Comparison of ENCODE assay signal across 8 cellular contexts in the genomic region with DNA sequence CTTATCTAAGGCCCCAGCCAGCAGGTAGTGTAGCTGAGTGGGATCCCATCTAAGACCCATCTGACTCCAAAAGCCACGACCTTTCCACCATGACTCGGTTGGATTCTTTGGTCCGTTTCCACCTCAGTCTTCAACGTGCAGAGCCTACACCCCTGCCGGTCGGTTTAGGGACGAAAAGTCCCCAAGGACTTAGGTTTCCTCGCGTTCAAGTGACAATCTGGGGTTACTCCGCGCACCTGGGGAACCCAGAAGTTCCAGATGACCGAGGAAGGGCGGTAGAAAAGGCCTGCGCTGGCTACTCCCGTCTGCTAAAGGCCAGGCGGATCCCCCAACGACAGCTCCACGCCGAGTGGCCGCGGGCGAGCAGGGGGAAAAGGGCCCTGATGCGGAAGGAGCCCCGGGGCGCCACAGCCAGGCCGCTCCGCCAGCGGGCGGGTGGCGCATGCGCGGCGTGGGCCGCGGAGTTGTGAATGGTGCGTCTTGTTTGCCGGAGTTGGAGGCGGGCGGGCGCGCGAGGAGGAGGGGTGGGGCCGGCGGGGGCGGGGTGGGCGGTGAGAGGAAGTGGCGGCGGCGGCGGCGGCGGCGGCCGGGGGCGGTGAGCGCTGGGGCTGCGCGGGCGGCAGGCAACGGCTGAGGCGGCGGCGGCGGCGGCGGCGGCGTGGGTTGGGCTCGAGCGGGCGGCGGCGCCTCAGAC. TPM values are rescaled to one million over a fixed set of nuclear protein-coding genes. Genes with fewer than 3 reads are reported as not detected.
DNase-seq lines count a peak whose midpoint lies in the region; ATAC-seq and TF ChIP-seq lines count a peak whose summit lies in the region.

A gene (plus strand): TSS at position 595 of the 694 bp plus-strand sequence. CDS start 259 bp downstream, outside the sequence.

- peak within 1 kb of the TSS; percentile 69 for H3K27ac Mint-ChIP-seq in Calu3 (ENCODE audit: unreplicated experiment)

- H3K4me2 ChIP-seq in OCI-LY7 (ENCODE audit: low read length), result peak within 1 kb of the TSS; percentile 95

- peaks cover 14% of the 10 kb centered on the region; the same call in 1 of the 2 replicates for H4K20me1 ChIP-seq in OCI-LY7 (ENCODE audit: insufficient read depth, low read length)

- H3K9me3 ChIP-seq in HUES6 (ENCODE audit: control insufficient read depth, insufficient read depth, low read depth, low read length), result no peaks in the 10 kb centered on the region
- H3K9me3 ChIP-seq in OCI-LY7 (ENCODE audit: low read length), result no peaks in the 10 kb centered on the region
- no peaks in the 10 kb centered on the region for H3K9me3 ChIP-seq in mononuclear cell (ENCODE audit: low read depth, low read length)

- BruUV-seq in Calu3 (replicated peaks; lab: Mats Ljungman, UMichigan) (TSS peak; percentile 97), OCI-LY7 (replicated peaks; lab: Mats Ljungman, UMichigan) (no TSS peak)

- H3K9me2 ChIP-seq in OCI-LY7 (ENCODE audit: insufficient read depth, low read length), result no peaks in the 10 kb centered on the region

- POLR2A ChIA-PET in OCI-LY7 (lab: Charles Lee), result interaction anchor here (0.5 to 1.8 kb wide), 8 partner anchors 9 to 337 kb away, joined by 3 to 17 read pairs (median 4); a partner anchor contains a TSS

- no peaks in the 10 kb centered on the region for H3K27me3 Mint-ChIP-seq in Calu3 (ENCODE audit: unreplicated experiment)

- peak; percentile 76 for ATAC-seq in GM21381 (IDR thresholded peaks at IDR 0.05; ENCODE audit: unreplicated experiment)

- H3K36me3 ChIP-seq in HUES6 (ENCODE audit: control insufficient read depth, insufficient read depth, low read length), result peaks cover 13% of the 10 kb centered on the region; the same call in 1 of the 2 replicates
- H3K36me3 ChIP-seq in OCI-LY7 (ENCODE audit: insufficient read depth, low read length), result peaks cover 38% of the 10 kb centered on the region

- H3K4me3 Mint-ChIP-seq in Calu3 (ENCODE audit: low read depth, unreplicated experiment), result peak within 1 kb of the TSS; percentile 82

- H3K4me3 ChIP-seq in HUES6 (ENCODE audit: low read depth, low read length), result peak within 1 kb of the TSS; percentile 90
- H3K4me3 ChIP-seq in OCI-LY7 (ENCODE audit: low read depth, low read length, poor library complexity, severe bottlenecking), result peak within 1 kb of the TSS; percentile 90
- H3K4me3 ChIP-seq in mononuclear cell (ENCODE audit: low read length), result peak within 1 kb of the TSS; percentile 88

- TF ChIP-seq CTCF in Calu3 (IDR thresholded peaks at IDR 0.05; ENCODE audit: unreplicated experiment) (peak; percentile 15), OCI-LY7 (conservative IDR thresholded peaks at IDR 0.05; ENCODE audit: low read length) (peak; percentile 53)

- H3K27ac ChIP-seq in HUES6 (ENCODE audit: low read depth, low read length) (peak within 1 kb of the TSS; percentile 88), OCI-LY7 (ENCODE audit: low read depth, low read length, poor library complexity, severe bottlenecking) (peak within 1 kb of the TSS; percentile 70)

- H3K9ac ChIP-seq in HUES6 (ENCODE audit: low read length), result peak within 1 kb of the TSS; percentile 94

- H3K4me1 Mint-ChIP-seq in Calu3 (ENCODE audit: low read depth, unreplicated experiment), result peaks cover 27% of the 10 kb centered on the region

- peak; percentile 97 for DNase-seq in Calu3
- peak; percentile 94 for DNase-seq in OCI-LY7 (ENCODE audit: low spot score)
- peak; percentile 92 for DNase-seq in activated T-cell treated with anti-CD3 and anti-CD28 coated beads for 1 hour (ENCODE audit: low read depth)
- DNase-seq in epidermal melanocyte (ENCODE audit: insufficient read length, low spot score), result peak; percentile 96
- peak; percentile 88 for DNase-seq in stimulated activated CD8-positive, alpha-beta memory T cell treated with anti-CD3 and anti-CD28 coated beads, Interleukin-2, amount 100 ng/mL, for 48 hours (ENCODE audit: low read depth in 2 of 2)

- peaks cover 37% of the 10 kb centered on the region; the same call in 1 of the 2 replicates for H3K79me2 ChIP-seq in OCI-LY7 (ENCODE audit: insufficient read depth, low read depth, low read length)

- H3K36me3 Mint-ChIP-seq in Calu3 (ENCODE audit: insufficient read depth, unreplicated experiment), result peaks cover 38% of the 10 kb centered on the region

- intact Hi-C loops in Calu3 (cut with micrococcal nuclease; ENCODE audit: unreplicated experiment) (no loop called here), OCI-LY7 (cut with micrococcal nuclease; ENCODE audit: unreplicated experiment) (no loop called here)

- H2AFZ ChIP-seq in OCI-LY7 (ENCODE audit: low read length), result peak within 1 kb of the TSS; percentile 92

- H3K27me3 ChIP-seq in HUES6 (ENCODE audit: control insufficient read depth, insufficient read depth, low read length) (no peaks in the 10 kb centered on the region), mononuclear cell (ENCODE audit: insufficient read depth, low read length) (no peaks in the 10 kb centered on the region)

- peaks cover 11% of the 10 kb centered on the region for H3K4me1 ChIP-seq in HUES6 (ENCODE audit: control insufficient read depth, insufficient read depth, low read length)
- H3K4me1 ChIP-seq in OCI-LY7 (ENCODE audit: insufficient read depth, low read length, poor library complexity, severe bottlenecking), result peaks cover 33% of the 10 kb centered on the region
- H3K4me1 ChIP-seq in mononuclear cell (ENCODE audit: insufficient read depth, low read length), result peaks cover 32% of the 10 kb centered on the region

- no peaks in the 10 kb centered on the region for H3K9me3 Mint-ChIP-seq in Calu3 (ENCODE audit: low read depth, unreplicated experiment)

- CTCF ChIA-PET in Calu3 (lab: Charles Lee), result interaction anchor here (0.6 to 1.2 kb wide), 2 partner anchors 11 to 388 kb away, joined by 5 to 8 read pairs; a partner anchor contains a TSS
- CTCF ChIA-PET in OCI-LY7 (lab: Charles Lee; ENCODE audit: unreplicated experiment), result interaction anchor here (0.8 kb wide), 1 partner anchor 10 kb away, joined by 3 read pairs; no protein-coding TSS in a partner anchor

RNA-seq across cellular contexts. Expression of the gene that starts here (rescaled TPM):
- 116 and 131 TPM in 2 replicates for total RNA-seq in Calu3 (2022)
- total RNA-seq in OCI-LY7 (2014; rRNA removed; shearing (Covaris generic)), result 93.5 and 187 TPM in 2 replicates
- total RNA-seq in OCI-LY7 (2022), result 151 and 154 TPM in 2 replicates
- 80.5 TPM for total RNA-seq in mononuclear cell

Comparison
In these comparisons a context has a peak if more than half of its experiments do, and no peak if none do; other contexts are left out.
1. Peak in every context shown above with its lines: DNase-seq, ATAC-seq, H3K4me3 ChIP-seq and H3K27ac ChIP-seq.